22 cellular contexts compared by ENCODE assay signal in the genomic region with DNA sequence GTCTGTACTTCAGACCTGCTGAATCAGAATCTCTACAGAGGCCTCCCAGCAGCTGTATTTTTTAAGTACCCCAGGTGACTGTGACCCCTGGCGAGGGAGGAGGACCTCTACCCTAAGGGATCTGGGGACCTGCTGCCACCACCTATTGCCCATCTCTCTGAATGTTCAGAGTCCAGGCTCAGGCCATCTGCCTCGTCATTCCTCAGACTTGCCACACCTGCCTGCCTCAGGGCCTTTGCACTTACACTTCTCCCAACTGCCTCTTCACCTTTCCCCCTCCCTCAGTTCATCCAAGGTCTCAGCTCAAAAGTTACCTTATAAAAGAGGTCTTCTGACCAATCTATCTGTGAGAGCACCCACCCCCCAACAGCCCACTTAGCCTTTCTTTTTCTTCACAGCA. TPM values are rescaled to one million over a fixed set of nuclear protein-coding genes. Genes with fewer than 3 reads are reported as not detected.
DNase-seq lines count a peak whose midpoint lies in the region; ATAC-seq, FAIRE-seq and TF ChIP-seq lines count a peak whose summit lies in the region.
"Had no signal": no experiment of that assay in that cellular context is flagged by ENCODE, and none has a peak within 500 bp of the region (broad histone marks: within the 10 kb centered on the region; RNA-seq: fewer than 3 reads in every experiment).

No MANE protein-coding gene starts in this region.

- H3K36me3 Mint-ChIP-seq in activated T-cell treated with anti-CD3 and anti-CD28 coated beads, Interleukin-2, amount 50 U/mL, for 24 hours (ENCODE audit: low read depth): peaks cover 29% of the 10 kb centered on the region
- peaks cover 0 to 17% (median 0%) of the 10 kb centered on the region in 3 donors for H3K36me3 Mint-ChIP-seq in naive thymus-derived CD8-positive, alpha-beta T cell
- H3K36me3 Mint-ChIP-seq in activated CD4-positive, alpha-beta memory T cell treated with anti-CD3 and anti-CD28 coated beads for 36 hours: no peaks in the 10 kb centered on the region

- H3K4me1 ChIP-seq in HEK293 (ENCODE audit: control insufficient read depth, insufficient read depth, low read length) (no peaks in the 10 kb centered on the region), K562 (replicated peaks in 1 of 2; ENCODE audit: control insufficient read depth in 2 of 2, insufficient read depth in 2 of 2, low read length in 2 of 2) (peaks cover 0 to 6% of the 10 kb centered on the region in 2 experiments; a peak in 3 of 5 replicates), SK-N-SH (ENCODE audit: control insufficient read depth in 1 of 2, insufficient read depth in 2 of 2, low read depth in 1 of 2, low read length in 1 of 2) (no peaks in the 10 kb centered on the region; a peak in 1 of 4 replicates)
- H3K4me1 ChIP-seq: Peyer's patch had no signal

- H3K4me3 Mint-ChIP-seq in activated T-cell treated with anti-CD3 and anti-CD28 coated beads, Interleukin-2, amount 50 U/mL, for 24 hours: no peak overlapping the region
- H3K4me3 Mint-ChIP-seq in naive thymus-derived CD8-positive, alpha-beta T cell: no peak overlapping the region
- H3K4me3 Mint-ChIP-seq in activated CD4-positive, alpha-beta memory T cell treated with anti-CD3 and anti-CD28 coated beads for 36 hours: no peak overlapping the region
- H3K4me3 Mint-ChIP-seq: IgD-negative memory B cell had no signal

- no peak for ATAC-seq in K562
- no peak for ATAC-seq in naive thymus-derived CD8-positive, alpha-beta T cell

- no peak for FAIRE-seq in K562 (lab: Jason Lieb, UNC)
- FAIRE-seq: H54, HTR-8/SVneo had no signal

- H3K4me1 Mint-ChIP-seq in activated T-cell treated with anti-CD3 and anti-CD28 coated beads, Interleukin-2, amount 50 U/mL, for 24 hours (ENCODE audit: low read depth): peaks cover 72% of the 10 kb centered on the region
- peaks cover 54 to 93% (median 88%) of the 10 kb centered on the region in 4 donors for H3K4me1 Mint-ChIP-seq in naive thymus-derived CD8-positive, alpha-beta T cell
- H3K4me1 Mint-ChIP-seq in activated CD4-positive, alpha-beta memory T cell treated with anti-CD3 and anti-CD28 coated beads for 36 hours (ENCODE audit: low read depth): peaks cover 34% of the 10 kb centered on the region

- no peak overlapping the region for H3K4me2 ChIP-seq in K562 (ENCODE audit: insufficient read depth, low read length)
- no peak overlapping the region for H3K4me2 ChIP-seq in SK-N-SH

- DNase-seq in activated T-cell treated with anti-CD3 and anti-CD28 coated beads, Interleukin-2, amount 50 U/mL, for 24 hours: no peak
- DNase-seq in activated T-cell treated with anti-CD3 and anti-CD28 coated beads, Interleukin-2, amount 50 U/mL, for 1 hour: no peak
- DNase-seq in K562 (ENCODE audit: extremely low read depth in 1 of 4, low spot score in 3 of 4) (no peak), ecto neural progenitor cell (ENCODE audit: low spot score) (no peak), SK-N-SH (no peak)
- no peak for DNase-seq in naive thymus-derived CD8-positive, alpha-beta T cell
- DNase-seq in activated CD4-positive, alpha-beta memory T cell treated with anti-CD3 and anti-CD28 coated beads for 36 hours: no peak
- DNase-seq: 8988T, COR-L47, DMS79, Karpas-422, MV-4-11, NCI-H1105 treated with DMSO at 0.1 percent for 48 hours, NCI-H2029 treated with DMSO at 0.1 percent for 48 hours, NCI-H345, NCI-H524, Peyer's patch had no signal

- BruUV-seq in K562 (replicated peaks; lab: Mats Ljungman, UMichigan): no TSS peak

- POLR2A ChIA-PET in HEK293 (lab: Yijun Ruan, JAX): no interaction called here
- POLR2A ChIA-PET in K562 (lab: Yijun Ruan, JAX): no interaction called here
- POLR2A ChIA-PET in naive thymus-derived CD8-positive, alpha-beta T cell (lab: Charles Lee): interaction anchor here (1.6 to 3.2 kb wide), 2 partner anchors 8 to 13 kb away, joined by 5 to 13 read pairs; no protein-coding TSS in a partner anchor
- POLR2A ChIA-PET in activated CD4-positive, alpha-beta memory T cell treated with anti-CD3 and anti-CD28 coated beads for 36 hours (lab: Charles Lee): no interaction called here
- POLR2A ChIA-PET in SK-N-SH (lab: Yijun Ruan, JAX): no interaction called here

- in situ Hi-C loops in K562 (cut with MboI): no loop called here

- H3K79me2 ChIP-seq in K562 (ENCODE audit: control insufficient read depth, insufficient read depth, low read length) (peaks cover 34% of the 10 kb centered on the region), SK-N-SH (ENCODE audit: insufficient read depth) (0 out of 2 replicates have a peak, but pooled peaks cover 4% of the 10 kb centered on the region)

- H2AFZ ChIP-seq in K562 (ENCODE audit: low read depth, low read length): no peak overlapping the region
- H2AFZ ChIP-seq in SK-N-SH (ENCODE audit: low read depth): no peak overlapping the region

- no peaks in the 10 kb centered on the region for H3K9me3 Mint-ChIP-seq in activated T-cell treated with anti-CD3 and anti-CD28 coated beads, Interleukin-2, amount 50 U/mL, for 24 hours
- no peaks in the 10 kb centered on the region for H3K9me3 Mint-ChIP-seq in naive thymus-derived CD8-positive, alpha-beta T cell
- H3K9me3 Mint-ChIP-seq in activated CD4-positive, alpha-beta memory T cell treated with anti-CD3 and anti-CD28 coated beads for 36 hours: no peaks in the 10 kb centered on the region
- H3K9me3 Mint-ChIP-seq: IgD-negative memory B cell had no signal

- no peaks in the 10 kb centered on the region for H3K9me2 ChIP-seq in SK-N-SH

- H3K27me3 ChIP-seq in K562 (ENCODE audit: control insufficient read depth in 2 of 2, insufficient read depth in 2 of 2, low read length in 2 of 2): no peaks in the 10 kb centered on the region
- no peaks in the 10 kb centered on the region for H3K27me3 ChIP-seq in SK-N-SH (ENCODE audit: insufficient read depth)
- H3K27me3 ChIP-seq: Peyer's patch had no signal

- TF ChIP-seq RAD21 in K562 (CRISPR knock-in tag; conservative IDR thresholded peaks at IDR 0.05 in 1 of 2, IDR thresholded peaks at IDR 0.05 in 1 of 2) (no peak), SK-N-SH (IDR thresholded peaks at IDR 0.05; ENCODE audit: low read length) (no peak)

- TF ChIP-seq EP300 in K562 (IDR thresholded peaks at IDR 0.05; ENCODE audit: low read length) (no peak), SK-N-SH (IDR thresholded peaks at IDR 0.05; ENCODE audit: borderline replicate concordance in 1 of 2, low read depth in 1 of 2, low read length in 1 of 2) (no peak)

- H3K36me3 ChIP-seq in HEK293 (ENCODE audit: control insufficient read depth in 2 of 2, insufficient read depth in 1 of 2, low read length in 2 of 2): no peaks in the 10 kb centered on the region
- H3K36me3 ChIP-seq in K562 (ENCODE audit: control insufficient read depth, insufficient read depth, low read length): peaks cover 3% of the 10 kb centered on the region; the same call in 1 of the 3 replicates
- H3K36me3 ChIP-seq in SK-N-SH (replicated peaks in 1 of 2; ENCODE audit: control insufficient read depth in 1 of 2, insufficient read depth in 2 of 2, low read length in 1 of 2): no peaks in the 10 kb centered on the region
- H3K36me3 ChIP-seq: Peyer's patch had no signal

- no peaks in the 10 kb centered on the region for H3K9me3 ChIP-seq in HEK293 (ENCODE audit: control insufficient read depth, insufficient read depth, low read depth, low read length)
- no peaks in the 10 kb centered on the region for H3K9me3 ChIP-seq in K562 (replicated peaks; ENCODE audit: control insufficient read depth, insufficient read depth, low read depth, low read length)
- no peaks in the 10 kb centered on the region for H3K9me3 ChIP-seq in SK-N-SH
- H3K9me3 ChIP-seq: Peyer's patch had no signal

- H3F3A ChIP-seq in SK-N-SH (replicated peaks; ENCODE audit: insufficient read depth): no peaks in the 10 kb centered on the region

- H3K9ac ChIP-seq in K562 (ENCODE audit: insufficient read depth in 1 of 2, low read depth in 2 of 2, low read length in 2 of 2) (no peak overlapping the region), SK-N-SH (no peak overlapping the region)

- TF ChIP-seq POLR2A in K562 (conservative IDR thresholded peaks at IDR 0.05): no peak

- TF ChIP-seq CTCF in HEK293 (tag by site-specific recombination; IDR thresholded peaks at IDR 0.05) (no peak), K562 (IDR thresholded peaks at IDR 0.05 in 2 of 3, conservative IDR thresholded peaks at IDR 0.05 in 1 of 3; ENCODE audit: insufficient read depth in 2 of 3, low read depth in 1 of 3, low read length in 3 of 3) (no peak), SK-N-SH (IDR thresholded peaks at IDR 0.05) (no peak)

- CTCF ChIA-PET in HEK293 (lab: Yijun Ruan, JAX): no interaction called here
- CTCF ChIA-PET in K562 (lab: Yijun Ruan, JAX; ENCODE audit: low intra/inter-chr PET ratio): no interaction called here
- CTCF ChIA-PET in activated CD4-positive, alpha-beta memory T cell treated with anti-CD3 and anti-CD28 coated beads for 36 hours (lab: Charles Lee): no interaction called here
- CTCF ChIA-PET in SK-N-SH (lab: Yijun Ruan, JAX): no interaction called here

- 81% methylated on average over 2 of the region's 2 CpGs for WGBS in K562 (ENCODE audit: insufficient coverage, low coverage, missing lambda C conversion rate)
- 75% methylated on average over 1 of the region's 2 CpGs for WGBS in SK-N-SH (ENCODE audit: low lambda C conversion rate)

- H3K27me3 Mint-ChIP-seq in activated T-cell treated with anti-CD3 and anti-CD28 coated beads, Interleukin-2, amount 50 U/mL, for 24 hours: no peaks in the 10 kb centered on the region
- H3K27me3 Mint-ChIP-seq in naive thymus-derived CD8-positive, alpha-beta T cell: no peaks in the 10 kb centered on the region
- H3K27me3 Mint-ChIP-seq in activated CD4-positive, alpha-beta memory T cell treated with anti-CD3 and anti-CD28 coated beads for 36 hours: no peaks in the 10 kb centered on the region
- H3K27me3 Mint-ChIP-seq: IgD-negative memory B cell had no signal

- peaks cover 13% of the 10 kb centered on the region for H4K20me1 ChIP-seq in K562 (replicated peaks; ENCODE audit: control insufficient read depth, insufficient read depth, low read length)
- H4K20me1 ChIP-seq in SK-N-SH (ENCODE audit: insufficient read depth): no peaks in the 10 kb centered on the region

- intact Hi-C loops in K562 (cut with micrococcal nuclease): no loop called here
- intact Hi-C loops in activated CD4-positive, alpha-beta memory T cell treated with anti-CD3 and anti-CD28 coated beads for 36 hours (cut with micrococcal nuclease): no loop called here

- H3K27ac Mint-ChIP-seq in activated T-cell treated with anti-CD3 and anti-CD28 coated beads, Interleukin-2, amount 50 U/mL, for 24 hours: peak overlapping the region; percentile 58
- H3K27ac Mint-ChIP-seq in naive thymus-derived CD8-positive, alpha-beta T cell: peak overlapping the region; percentile 21 to 91 (median 75)
- H3K27ac Mint-ChIP-seq in activated CD4-positive, alpha-beta memory T cell treated with anti-CD3 and anti-CD28 coated beads for 36 hours: no peak overlapping the region
- H3K27ac Mint-ChIP-seq: IgD-negative memory B cell had no signal

- H3K9me1 ChIP-seq in K562 (ENCODE audit: control insufficient read depth, insufficient read depth, low read length): no peaks in the 10 kb centered on the region

- no peak overlapping the region for H3K27ac ChIP-seq in HEK293 (ENCODE audit: extremely low read depth, low read depth, low read length)
- H3K27ac ChIP-seq in K562 (ENCODE audit: extremely low read depth, low read depth, low read length): no peak overlapping the region
- H3K27ac ChIP-seq in SK-N-SH (ENCODE audit: low read depth in 2 of 2, low read length in 1 of 2): no peak overlapping the region
- H3K27ac ChIP-seq: C4-2B, Peyer's patch had no signal

- H3K4me3 ChIP-seq in HEK293 (ENCODE audit: low read depth, low read length) (no peak overlapping the region), K562 (no peak overlapping the region), SK-N-SH (ENCODE audit: low read depth in 2 of 2, low read length in 1 of 2) (no peak overlapping the region)
- H3K4me3 ChIP-seq: Peyer's patch had no signal

RNA-seq across cellular contexts. Expression of a gene that starts 21.5 kb away (rescaled TPM):
- 83.6 and 100 TPM in 2 replicates for total RNA-seq in K562 (2011; cell fraction: chromatin; rRNA removed; ENCODE audit: low replicate concordance)
- 57.7 and 64.7 TPM in 2 replicates for total RNA-seq in K562 (2011; cell fraction: nucleolus; rRNA removed)
- total RNA-seq in K562 (2011; cell fraction: nucleoplasm; rRNA removed): 74.1 and 83.9 TPM in 2 replicates
- total RNA-seq in K562 (2014; rRNA removed) (15.0 and 19.1 TPM in 2 replicates), K562 (2014; rRNA removed; fragmentation: Illumina TruSeq; extraction: Trizol) (14.2 and 15.2 TPM in 2 replicates), K562 (2015; rRNA removed; fragmentation: Illumina TruSeq; extraction: Trizol) (13.8 and 15.0 TPM in 2 replicates), K562 (2021) (22.4 and 25.4 TPM in 2 replicates)
- polyA plus RNA-seq in K562 (2011; rRNA removed) (24.1 and 25.5 TPM in 2 replicates), K562 (2014; fragmentation: Illumina TruSeq; extraction: Trizol) (22.8 and 25.8 TPM in 2 replicates), K562 (2014; fragmentation: Nextera tagmentation; extraction: Ambion mirVana) (10 to 100 TPM in 1 of 2 experiments, 1 to 10 TPM in 1; 5.8 to 11.3 TPM), K562 (2014; rRNA removed) (22.7 and 25.5 TPM in 2 replicates), SK-N-SH (2012; rRNA removed) (55.9 and 67.6 TPM in 2 replicates)
- 18.8 and 22.4 TPM in 2 replicates for polyA plus RNA-seq in K562 (2011; cell fraction: cytosol; rRNA removed)
- polyA plus RNA-seq in K562 (2011; cell fraction: nucleus; rRNA removed): 37.9 and 48.2 TPM in 2 replicates
- 22.1 and 26.2 TPM in 2 replicates for polyA plus RNA-seq in K562 (2012)
- 54.5 and 56.5 TPM in 2 replicates for polyA minus RNA-seq in K562 (2011; rRNA and poly(A)+ RNA removed)
- polyA minus RNA-seq in K562 (2011; cell fraction: cytosol; rRNA and poly(A)+ RNA removed): 28.0 and 29.7 TPM in 2 replicates
- polyA minus RNA-seq in K562 (2011; cell fraction: nucleus; rRNA and poly(A)+ RNA removed): 34.9 and 48.7 TPM in 2 replicates
- 100 to 1,000 TPM; 186 to 187 TPM for total RNA-seq in naive thymus-derived CD8-positive, alpha-beta T cell
- polyA plus RNA-seq in naive thymus-derived CD8-positive, alpha-beta T cell: 100 to 1,000 TPM in 1 of 3 donors, 10 to 100 TPM in 2; 56.4 to 108 (median 74.9) TPM
- 10 to 100 TPM; 39.2 to 41.5 TPM for total RNA-seq in activated CD4-positive, alpha-beta memory T cell treated with anti-CD3 and anti-CD28 coated beads for 36 hours
- 61.2 and 61.7 TPM in 2 replicates for polyA plus RNA-seq in SK-N-SH (2012; cell fraction: cytosol; rRNA removed)
- 34.2 and 37.5 TPM in 2 replicates for polyA plus RNA-seq in SK-N-SH (2012; cell fraction: nucleus; rRNA removed)
